Comparison of ENCODE assay signal across 19 cellular contexts in genomic region chr17:7063518-7064094, GRCh38. TPM values are rescaled to one million over a fixed set of nuclear protein-coding genes. Genes with fewer than 3 reads are reported as not detected.
DNase-seq lines count a peak whose midpoint lies in the region; TF ChIP-seq lines count a peak whose summit lies in the region.
"Had no signal": no experiment of that assay in that cellular context is flagged by ENCODE, and none has a peak within 500 bp of the region (broad histone marks: within the 10 kb centered on the region; RNA-seq: fewer than 3 reads in every experiment).

No MANE protein-coding gene starts in this region.

- H3K4me1 Mint-ChIP-seq in endothelial cell (ENCODE audit: unreplicated experiment) = peaks cover 27% of the 10 kb centered on the region
- H3K4me1 Mint-ChIP-seq: B cell had no signal

- H3K27ac ChIP-seq in WERI-Rb-1 (peak overlapping the region; percentile 58), temporal lobe (ENCODE audit: low read depth, low read length) (peak overlapping the region; percentile 45), brain microvascular endothelial cell (no peak overlapping the region)
- H3K27ac ChIP-seq: ascending aorta, colonic mucosa, gastroesophageal sphincter, KMS-11, thoracic aorta had no signal

- in situ Hi-C loops in brain microvascular endothelial cell (cut with HindIII; ENCODE audit: low pct_ligation_motif_present, low sequenced_read_pairs) = loop anchor here (25.0 kb wide), 1 partner anchor 124 kb away; the partner anchor contains the start of gene ASGR1

- TF ChIP-seq CTCF in WERI-Rb-1 (IDR thresholded peaks at IDR 0.05; ENCODE audit: low read depth, low read length) (no peak), endothelial cell (IDR thresholded peaks at IDR 0.05; ENCODE audit: unreplicated experiment) (no peak), brain microvascular endothelial cell (IDR thresholded peaks at IDR 0.05; ENCODE audit: low read depth, low read length, missing control alignments) (no peak)

- peak overlapping the region; percentile 3 for H3K4me3 Mint-ChIP-seq in endothelial cell (ENCODE audit: unreplicated experiment)
- H3K4me3 Mint-ChIP-seq: activated CD4-positive, alpha-beta T cell treated with anti-CD3 and anti-CD28 coated beads, Interleukin-2, amount 10 ng/mL, durations not matched to agents 24 days and 14 days; B cell had no signal

- H3K4me3 ChIP-seq in WERI-Rb-1 (ENCODE audit: low read depth, low read length) (no peak overlapping the region), brain microvascular endothelial cell (ENCODE audit: low read depth, low read length) (no peak overlapping the region)
- H3K4me3 ChIP-seq: ascending aorta, colonic mucosa, gastroesophageal sphincter, HAP-1, thoracic aorta had no signal

- H3K9me3 ChIP-seq in WERI-Rb-1 (ENCODE audit: severe bottlenecking) = peaks cover 11% of the 10 kb centered on the region
- H3K9me3 ChIP-seq: colonic mucosa, HAP-1 had no signal

- no peak overlapping the region for H3K27ac Mint-ChIP-seq in endothelial cell (ENCODE audit: unreplicated experiment)
- H3K27ac Mint-ChIP-seq: activated CD4-positive, alpha-beta T cell treated with anti-CD3 and anti-CD28 coated beads, Interleukin-2, amount 10 ng/mL, durations not matched to agents 24 days and 14 days; B cell had no signal

- H3K9me3 Mint-ChIP-seq in endothelial cell (ENCODE audit: unreplicated experiment) = peaks cover 8% of the 10 kb centered on the region

- H3K36me3 ChIP-seq in WERI-Rb-1 (no peaks in the 10 kb centered on the region), brain microvascular endothelial cell (replicated peaks) (no peaks in the 10 kb centered on the region)
- H3K36me3 ChIP-seq: ascending aorta, colonic mucosa, gastroesophageal sphincter, HAP-1, thoracic aorta had no signal

- H3K36me3 Mint-ChIP-seq in endothelial cell (ENCODE audit: low read depth, unreplicated experiment) = peaks cover 15% of the 10 kb centered on the region

- peak; percentile 40 for DNase-seq in WERI-Rb-1
- no peak for DNase-seq in endothelial cell (ENCODE audit: low spot score)
- no peak for DNase-seq in stimulated activated CD4-positive, alpha-beta T cell treated with anti-CD3 and anti-CD28 coated beads, Interleukin-4, amount 100 ng/mL, for 4 hours
- no peak for DNase-seq in brain microvascular endothelial cell
- DNase-seq: activated CD4-positive, alpha-beta T cell treated with anti-CD3 and anti-CD28 coated beads, Interleukin-2, amount 10 ng/mL, durations not matched to agents 24 days and 14 days; activated naive CD4-positive, alpha-beta T cell; Calu3; colonic mucosa; NCI-H1092 treated with DMSO at 0.1 percent for 48 hours; NCI-H526 had no signal

- H3K27me3 ChIP-seq in WERI-Rb-1 (ENCODE audit: insufficient read depth, low read depth, severe bottlenecking) (no peaks in the 10 kb centered on the region), brain microvascular endothelial cell (replicated peaks) (no peaks in the 10 kb centered on the region)
- H3K27me3 ChIP-seq: ascending aorta, colonic mucosa had no signal

- H3K27me3 Mint-ChIP-seq in endothelial cell (ENCODE audit: unreplicated experiment) = no peaks in the 10 kb centered on the region

RNA-seq across cellular contexts. Expression of gene CLEC10A, which starts 16.4 kb away (rescaled TPM):
- total RNA-seq in endothelial cell (ENCODE audit: unreplicated experiment) = 30.4 TPM
- not detected for total RNA-seq in temporal lobe
- total RNA-seq: activated CD4-positive, alpha-beta T cell treated with anti-CD3 and anti-CD28 coated beads, Interleukin-2, amount 10 ng/mL, durations not matched to agents 24 days and 14 days; B cell; Calu3; epithelial cell of proximal tubule had no signal

RNA-seq across cellular contexts. Expression of gene SLC16A11, which starts 19.7 kb away (rescaled TPM):
- total RNA-seq in endothelial cell (ENCODE audit: unreplicated experiment) (0.33 TPM), temporal lobe (not detected)
- total RNA-seq: ascending aorta, Calu3, epithelial cell of proximal tubule had no signal

RNA-seq across cellular contexts. Expression of gene SLC16A13, which starts 27.8 kb away (rescaled TPM):
- 25.8 TPM for total RNA-seq in endothelial cell (ENCODE audit: unreplicated experiment)
- 0.25 TPM for total RNA-seq in temporal lobe

RNA-seq across cellular contexts. Expression of gene BCL6B, which starts 40.8 kb away (rescaled TPM):
- total RNA-seq in endothelial cell (ENCODE audit: unreplicated experiment) (271 TPM), temporal lobe (1.5 TPM)
- total RNA-seq: Calu3, epithelial cell of proximal tubule, mononuclear cell had no signal

RNA-seq across cellular contexts. Expression of gene ASGR2, which starts 51.0 kb away (rescaled TPM):
- total RNA-seq in endothelial cell (ENCODE audit: unreplicated experiment) (0.41 TPM), temporal lobe (not detected)
- total RNA-seq: activated CD4-positive, alpha-beta T cell treated with anti-CD3 and anti-CD28 coated beads, Interleukin-2, amount 10 ng/mL, durations not matched to agents 24 days and 14 days; ascending aorta; B cell; Calu3; epithelial cell of proximal tubule had no signal

Comparison
In these comparisons a context has a peak if more than half of its experiments do, and no peak if none do; other contexts are left out.
1. RNA of gene CLEC10A, which starts 16.4 kb away (total RNA-seq): 30.4 TPM in endothelial cell (single experiment); not detected in temporal lobe (single experiment); every median in the first group is over 10 times any median in the second.
2. RNA of gene SLC16A13, which starts 27.8 kb away (total RNA-seq): 25.8 TPM in endothelial cell (single experiment); 0.25 TPM in temporal lobe (single experiment); every median in the first group is over 10 times any median in the second.